Comparison of ENCODE assay signal across 20 cellular contexts in genomic region chr12:42084522-42084921, GRCh38.
"Had no signal": no experiment of that assay in that cellular context is flagged by ENCODE, and none has a peak within 500 bp of the region (broad histone marks: within the 10 kb centered on the region; RNA-seq: fewer than 3 reads in every experiment).

No MANE protein-coding gene starts in this region.

- H3K36me3 ChIP-seq: colonic mucosa, ovary, suprapubic skin had no signal

- H3K27me3 Mint-ChIP-seq: naive thymus-derived CD4-positive, alpha-beta T cell; progenitor cell of endocrine pancreas; type B pancreatic cell had no signal

- DNase-seq: colonic mucosa; effector CD8-positive, alpha-beta T cell; heart left ventricle; hypothalamus; islet precursor cell; mammary epithelial cell; naive thymus-derived CD4-positive, alpha-beta T cell; nephron progenitor cell; ovary; right cardiac atrium; small intestine; stimulated activated CD4-positive, alpha-beta T cell treated with anti-CD3 and anti-CD28 coated beads, Interleukin-4, amount 100 ng/mL, for 1 hour; stimulated activated CD8-positive, alpha-beta memory T cell treated with anti-CD3 and anti-CD28 coated beads, Interleukin-4, amount 100 ng/mL, for 48 hours; stimulated activated naive CD8-positive, alpha-beta T cell treated with anti-CD3 and anti-CD28 coated beads, Interleukin-15, Interleukin-2, amounts not matched to agents 100 U/mL and 50 U/mL, for 24 hours; thyroid gland had no signal

- H3K4me3 ChIP-seq: colonic mucosa, heart left ventricle, ovary, suprapubic skin, thyroid gland had no signal

- H3K4me1 ChIP-seq: colonic mucosa, suprapubic skin, thyroid gland had no signal

- H3K4me3 Mint-ChIP-seq: naive thymus-derived CD4-positive, alpha-beta T cell; nephron progenitor cell; stimulated activated effector memory CD8-positive, alpha-beta T cell treated with anti-CD3 and anti-CD28 coated beads, Interleukin-12 subunit alpha, Interleukin-12 subunit beta, amount 100 ng/mL, for 72 hours; type B pancreatic cell had no signal

- H3K27ac Mint-ChIP-seq: naive thymus-derived CD4-positive, alpha-beta T cell; nephron progenitor cell; stimulated activated effector memory CD8-positive, alpha-beta T cell treated with anti-CD3 and anti-CD28 coated beads, Interleukin-12 subunit alpha, Interleukin-12 subunit beta, amount 100 ng/mL, for 72 hours; type B pancreatic cell had no signal

- H3K9me3 ChIP-seq: colonic mucosa, heart left ventricle, ovary, suprapubic skin, thyroid gland had no signal

- H3K27ac ChIP-seq: colonic mucosa, heart left ventricle, ovary, suprapubic skin, thyroid gland had no signal

- ATAC-seq: heart left ventricle; left lobe of liver; naive thymus-derived CD4-positive, alpha-beta T cell; right cardiac atrium; stimulated activated effector memory CD8-positive, alpha-beta T cell treated with anti-CD3 and anti-CD28 coated beads, Interleukin-12 subunit alpha, Interleukin-12 subunit beta, amount 100 ng/mL, for 72 hours; stimulated activated naive CD8-positive, alpha-beta T cell treated with anti-CD3 and anti-CD28 coated beads, Interleukin-15, Interleukin-2, amounts not matched to agents 100 U/mL and 50 U/mL, for 24 hours had no signal

- H3K4me1 Mint-ChIP-seq: nephron progenitor cell; stimulated activated effector memory CD8-positive, alpha-beta T cell treated with anti-CD3 and anti-CD28 coated beads, Interleukin-12 subunit alpha, Interleukin-12 subunit beta, amount 100 ng/mL, for 72 hours had no signal

- H3K27me3 ChIP-seq: colonic mucosa, heart left ventricle, ovary, suprapubic skin, thyroid gland had no signal

- H3K9me3 Mint-ChIP-seq: naive thymus-derived CD4-positive, alpha-beta T cell; stimulated activated effector memory CD8-positive, alpha-beta T cell treated with anti-CD3 and anti-CD28 coated beads, Interleukin-12 subunit alpha, Interleukin-12 subunit beta, amount 100 ng/mL, for 72 hours; type B pancreatic cell had no signal
